Comparison of ENCODE assay signal across 29 cellular contexts in the genomic region with DNA sequence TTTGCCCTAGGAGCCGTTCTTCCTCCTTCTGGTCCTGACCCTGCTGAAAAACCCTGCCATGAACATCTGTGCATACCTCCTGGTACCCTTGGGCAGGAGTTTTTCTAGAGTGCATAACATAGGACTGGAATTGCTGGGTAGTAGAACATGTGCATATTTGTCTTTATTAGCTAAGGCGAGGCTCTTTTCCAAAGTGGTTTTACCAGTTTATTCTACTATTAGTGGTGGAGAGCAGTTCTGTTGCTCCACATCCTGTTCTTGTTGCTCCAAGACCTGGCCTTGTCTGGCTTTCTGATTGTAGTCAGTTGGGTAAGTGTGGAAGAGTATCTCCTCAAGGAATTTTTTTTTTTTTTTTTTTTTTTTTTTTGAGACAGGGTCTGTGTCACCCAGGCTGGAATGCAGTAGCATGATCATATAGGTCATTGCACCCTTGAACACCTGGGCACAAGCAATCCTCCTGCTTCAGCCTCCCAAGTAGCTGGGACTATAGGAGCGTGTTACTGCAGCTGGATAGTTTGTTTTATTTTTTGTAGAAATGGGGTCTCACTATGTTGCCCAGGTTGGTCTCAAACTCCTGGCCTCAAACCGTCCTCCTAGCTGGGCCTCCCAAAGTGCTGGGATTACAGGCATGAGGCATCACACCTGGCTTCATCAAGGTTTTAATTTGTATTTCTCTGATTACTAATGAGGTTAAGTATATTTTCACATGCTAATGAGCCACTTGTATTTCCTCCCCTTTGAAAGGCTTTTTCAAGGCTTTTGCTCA.
DNase-seq lines count a peak whose midpoint lies in the region; ATAC-seq and TF ChIP-seq lines count a peak whose summit lies in the region.
"Had no signal": no experiment of that assay in that cellular context is flagged by ENCODE, and none has a peak within 500 bp of the region (broad histone marks: within the 10 kb centered on the region; RNA-seq: fewer than 3 reads in every experiment).

No MANE protein-coding gene starts in this region.

- no peak overlapping the region for H2AFZ ChIP-seq in trophoblast cell (ENCODE audit: insufficient read depth, low read length, poor library complexity)

- H4K12ac ChIP-seq in trophoblast cell (ENCODE audit: low read depth, low read length): no peak overlapping the region

- TF ChIP-seq CTCF in RWPE1 (conservative IDR thresholded peaks at IDR 0.05; ENCODE audit: low read depth) (no peak), foreskin keratinocyte (conservative IDR thresholded peaks at IDR 0.05) (no peak)

- H3K14ac ChIP-seq in trophoblast cell (ENCODE audit: low read length): peak overlapping the region; percentile 73

- peak overlapping the region; percentile 62 for H2BK12ac ChIP-seq in trophoblast cell (ENCODE audit: low read length)

- no peak overlapping the region for H3K9ac ChIP-seq in trophoblast cell (ENCODE audit: low read length)
- H3K9ac ChIP-seq: KMS-11 had no signal

- peaks cover 1% of the 10 kb centered on the region for H3K9me3 ChIP-seq in trophoblast cell (ENCODE audit: insufficient read depth, low read depth, low read length)
- H3K9me3 ChIP-seq: left ventricle myocardium inferior, prostate gland, right lobe of liver, testis, uterus had no signal

- H3K27me3 ChIP-seq in foreskin keratinocyte (no peaks in the 10 kb centered on the region), trophoblast cell (ENCODE audit: insufficient read depth, low read length) (no peaks in the 10 kb centered on the region)
- H3K27me3 ChIP-seq: right lobe of liver, testis, uterus had no signal

- peak overlapping the region; percentile 80 for H2BK5ac ChIP-seq in trophoblast cell (ENCODE audit: low read depth, low read length, poor library complexity)

- no peak overlapping the region for H3K23ac ChIP-seq in trophoblast cell (ENCODE audit: low read length)

- H2AK5ac ChIP-seq in trophoblast cell (ENCODE audit: low read length): peak overlapping the region; percentile 11

- peak overlapping the region; percentile 63 for H3K18ac ChIP-seq in trophoblast cell (ENCODE audit: low read length)

- H3K4me1 ChIP-seq in foreskin keratinocyte: no peaks in the 10 kb centered on the region
- peaks cover 30 to 31% of the 10 kb centered on the region in 2 experiments for H3K4me1 ChIP-seq in trophoblast cell (ENCODE audit: control insufficient read depth in 1 of 2, insufficient read depth in 2 of 2, low read length in 2 of 2)
- H3K4me1 ChIP-seq: prostate gland, right lobe of liver, spleen, testis, uterus had no signal

- CTCF ChIA-PET in RWPE1 (lab: Yijun Ruan, JAX): interaction anchor here (0.6 to 0.7 kb wide), 2 partner anchors 19 to 23 kb away, joined by 3 read pairs; no protein-coding TSS in a partner anchor

- WGBS in trophoblast cell (ENCODE audit: extremely low coverage, insufficient coverage, insufficient read length): no CpG with 5 or more reads among the region's 4 CpGs

- H3K27ac ChIP-seq in RWPE1 (no peak overlapping the region), foreskin keratinocyte (no peak overlapping the region), trophoblast cell (ENCODE audit: low read depth, low read length) (peak overlapping the region; percentile 94)
- H3K27ac ChIP-seq: KMS-11, left ventricle myocardium inferior, prostate gland, right lobe of liver, SK-N-MC, spleen, testis, uterus had no signal

- no peak overlapping the region for H3K4me2 ChIP-seq in trophoblast cell (ENCODE audit: low read length)
- H3K4me2 ChIP-seq: KMS-11 had no signal

- POLR2A ChIA-PET in RWPE1 (lab: Yijun Ruan, JAX; ENCODE audit: low non-redundant PET): no interaction called here

- H3K79me1 ChIP-seq in trophoblast cell (ENCODE audit: low read length): peaks cover 29% of the 10 kb centered on the region

- DNase-seq in NCI-H510A treated with DMSO at 0.1 percent for 48 hours (lab: John Stamatoyannopoulos, UW) (peak; percentile 23), NCI-H510A (lab: John Stamatoyannopoulos, UW) (no peak), RWPE1 (ENCODE audit: low spot score) (peak; percentile 38), foreskin keratinocyte (peak; percentile 47 to 74), trophoblast cell (peak; percentile 81 to 96), H4 (ENCODE audit: low spot score) (no peak)
- no peak for DNase-seq in activated effector memory CD4-positive, alpha-beta T cell treated with Interleukin-2 at 50 U/mL for 16 hours
- DNase-seq: 8988T; activated CD4-positive, alpha-beta T cell treated with anti-CD3 and anti-CD28 coated beads, Interleukin-2, amount 50 U/mL, for 48 hours; activated CD4-positive, CD25-positive, alpha-beta regulatory T cell treated with anti-CD3 and anti-CD28 coated beads, Interleukin-2, amount 50 U/mL, for 72 hours; activated naive CD4-positive, alpha-beta T cell treated with anti-CD3 and anti-CD28 coated beads for 36 hours; Calu3; DND-41; left ventricle myocardium inferior; MM.1S; natural killer cell; NCI-H1105 treated with DMSO at 0.1 percent for 48 hours; NCI-H1930; NCI-H69; nucleus accumbens; right lobe of liver; spleen; stimulated activated CD8-positive, alpha-beta memory T cell treated with anti-CD3 and anti-CD28 coated beads, Interleukin-4, amount 100 ng/mL, for 48 hours; testis; uterus had no signal

- no peaks in the 10 kb centered on the region for H3K36me3 ChIP-seq in trophoblast cell (ENCODE audit: control insufficient read depth in 1 of 2, insufficient read depth in 2 of 2, low read length in 2 of 2)
- H3K36me3 ChIP-seq: left ventricle myocardium inferior, prostate gland, right lobe of liver, spleen, uterus had no signal

- ATAC-seq in foreskin keratinocyte (peak; percentile 15), HG02623 (IDR thresholded peaks at IDR 0.05; ENCODE audit: unreplicated experiment) (no peak)
- ATAC-seq: natural killer cell, right lobe of liver had no signal

- no peak overlapping the region for H3K4me3 ChIP-seq in trophoblast cell (ENCODE audit: low read depth, low read length)
- H3K4me3 ChIP-seq: left ventricle myocardium inferior, prostate gland, right lobe of liver, SK-N-MC, spleen, testis, uterus had no signal

- peak overlapping the region; percentile 64 for H4K8ac ChIP-seq in trophoblast cell (ENCODE audit: low read depth, low read length)

- peak overlapping the region; percentile 84 for H2BK120ac ChIP-seq in trophoblast cell (ENCODE audit: insufficient read depth, low read length, poor library complexity)

- H3K4ac ChIP-seq in trophoblast cell (ENCODE audit: low read depth, low read length): no peak overlapping the region

- peaks cover 8% of the 10 kb centered on the region for H3K79me2 ChIP-seq in trophoblast cell (ENCODE audit: control insufficient read depth, insufficient read depth, low read length, poor library complexity)

- peak overlapping the region; percentile 87 for H4K91ac ChIP-seq in trophoblast cell (ENCODE audit: low read depth, low read length)

Comparison
In these comparisons a context has a peak if more than half of its experiments do, and no peak if none do; other contexts are left out.
1. DNase-seq: peak in NCI-H510A treated with DMSO at 0.1 percent for 48 hours (single experiment), RWPE1 (single experiment), foreskin keratinocyte (2 of 2) and trophoblast cell (2 of 2); none in NCI-H510A (single experiment), H4 (single experiment) and activated effector memory CD4-positive, alpha-beta T cell treated with Interleukin-2 at 50 U/mL for 16 hours (single experiment).